14 cellular contexts compared by ENCODE assay signal in the genomic region with DNA sequence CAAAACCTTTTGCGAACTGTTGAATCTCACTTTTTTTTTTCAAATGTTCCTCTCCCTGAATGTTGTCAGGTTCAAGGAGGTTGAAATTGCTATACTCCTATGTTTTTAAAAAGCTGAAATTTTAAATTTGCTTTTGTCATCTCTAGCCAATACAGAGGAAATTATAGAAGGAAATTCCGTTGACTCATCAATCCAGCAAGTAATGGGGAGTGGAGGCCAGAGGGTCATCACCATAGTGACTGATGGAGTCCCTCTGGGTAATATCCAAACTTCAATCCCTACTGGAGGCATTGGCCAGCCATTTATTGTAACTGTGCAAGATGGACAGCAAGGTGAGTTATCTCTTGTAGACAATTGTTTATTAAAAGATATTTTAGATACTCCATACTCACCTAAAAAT. TPM values are rescaled to one million over a fixed set of nuclear protein-coding genes. Genes with fewer than 3 reads are reported as not detected.
DNase-seq lines count a peak whose midpoint lies in the region; ATAC-seq, FAIRE-seq and TF ChIP-seq lines count a peak whose summit lies in the region.
"Had no signal": no experiment of that assay in that cellular context is flagged by ENCODE, and none has a peak within 500 bp of the region (broad histone marks: within the 10 kb centered on the region; RNA-seq: fewer than 3 reads in every experiment).

No MANE protein-coding gene starts in this region.

- TF ChIP-seq POLR2A in IMR-90 (IDR thresholded peaks at IDR 0.05; ENCODE audit: low read depth, low read length): no peak

- H3K4ac ChIP-seq in IMR-90 (ENCODE audit: low read depth, low read length): no peak overlapping the region

- H2BK120ac ChIP-seq in IMR-90 (ENCODE audit: low read depth, low read length): no peak overlapping the region

- DNase-seq in Daoy (ENCODE audit: low read depth) (peak; percentile 52), IMR-90 (peak; percentile 68), bronchial epithelial cell (ENCODE audit: low read depth) (peak; percentile 61), left kidney (ENCODE audit: low read depth, low spot score) (peak; percentile 9), activated gamma-delta T cell treated with Interleukin-2 at 50 U/mL for 16 hours (no peak), MV-4-11 (lab: John Stamatoyannopoulos, UW) (no peak)
- no peak for DNase-seq in stimulated activated naive CD4-positive, alpha-beta T cell treated with Interleukin-2 at 50 U/mL for 16 hours (lab: John Stamatoyannopoulos, UW)
- no peak for DNase-seq in activated naive CD4-positive, alpha-beta T cell treated with anti-CD3 and anti-CD28 coated beads, Interleukin-2, amount 50 U/mL, for 16 hours
- DNase-seq: activated gamma-delta T cell; DMS153; effector memory CD8-positive, alpha-beta T cell; kidney glomerular epithelial cell; NCI-H345 had no signal

- no peak overlapping the region for H2AK5ac ChIP-seq in IMR-90 (ENCODE audit: low read depth, low read length)

- H2AFZ ChIP-seq in IMR-90 (replicated peaks; ENCODE audit: low read length, poor library complexity): no peak overlapping the region

- no peaks in the 10 kb centered on the region for H3K9me1 ChIP-seq in IMR-90 (ENCODE audit: insufficient read depth, low read length)

- H3K23ac ChIP-seq in IMR-90 (ENCODE audit: low read depth, low read length): no peak overlapping the region

- H3K4me1 ChIP-seq in IMR-90 (ENCODE audit: control insufficient read depth, insufficient read depth, low read length): no peaks in the 10 kb centered on the region
- H3K4me1 ChIP-seq: BLaER1 had no signal

- CTCF ChIA-PET in IMR-90 (lab: Yijun Ruan, JAX): no interaction called here

- WGBS in IMR-90 (ENCODE audit: extremely low coverage in 2 of 2, insufficient read length in 1 of 2), 2 experiments: no CpG with 5 or more reads among the region's 2 CpGs

- H3K36me3 ChIP-seq in IMR-90 (ENCODE audit: control insufficient read depth, insufficient read depth, low read length) (0 out of 2 replicates have a peak, but pooled peaks cover 1% of the 10 kb centered on the region), bronchial epithelial cell (ENCODE audit: control insufficient read depth, insufficient read depth, low read length) (peaks cover 2% of the 10 kb centered on the region)

- H2BK5ac ChIP-seq in IMR-90 (ENCODE audit: low read depth, low read length, poor library complexity, severe bottlenecking): no peak overlapping the region

- no peaks in the 10 kb centered on the region for H3K9me3 ChIP-seq in IMR-90 (ENCODE audit: control insufficient read depth, insufficient read depth, low read length)
- H3K9me3 ChIP-seq: BLaER1 had no signal

- no peak overlapping the region for H4K91ac ChIP-seq in IMR-90 (ENCODE audit: insufficient read depth, low read depth, low read length)

- H4K20me1 ChIP-seq in IMR-90 (ENCODE audit: insufficient read depth, low read length): no peaks in the 10 kb centered on the region
- H4K20me1 ChIP-seq: BLaER1 had no signal

- TF ChIP-seq CTCF in IMR-90 (conservative IDR thresholded peaks at IDR 0.05; ENCODE audit: low read depth, low read length) (no peak), bronchial epithelial cell (IDR thresholded peaks at IDR 0.05; ENCODE audit: insufficient read depth, low read length, severe bottlenecking) (no peak)

- ATAC-seq in IMR-90 (ENCODE audit: low read depth): peak; percentile 71; the same call in 1 of the 2 replicates
- ATAC-seq: effector memory CD8-positive, alpha-beta T cell had no signal

- intact Hi-C loops in IMR-90 (cut with micrococcal nuclease): loop anchor here (10.0 kb wide), 1 partner anchor 148 kb away; a partner anchor contains a TSS

- POLR2A ChIA-PET in IMR-90 (lab: Charles Lee; ENCODE audit: unreplicated experiment): no interaction called here

- no peak overlapping the region; the same call in 1 of the 2 replicates for H3K56ac ChIP-seq in IMR-90 (ENCODE audit: extremely low read depth, insufficient read depth, low read length)

- H3K9ac ChIP-seq in IMR-90 (ENCODE audit: low read depth, low read length): no peak overlapping the region
- H3K9ac ChIP-seq: BLaER1 had no signal

- no peaks in the 10 kb centered on the region for H3K79me1 ChIP-seq in IMR-90 (ENCODE audit: low read depth in 1 of 2, low read length in 2 of 2)

- in situ Hi-C loops in IMR-90 (cut with MboI; ENCODE audit: low sequenced_read_pairs): no loop called here

- H2BK20ac ChIP-seq in IMR-90 (ENCODE audit: low read depth, low read length): no peak overlapping the region

- H3K14ac ChIP-seq in IMR-90 (replicated peaks; ENCODE audit: low read depth, low read length): no peak overlapping the region

- H2AK9ac ChIP-seq in IMR-90 (replicated peaks; ENCODE audit: low read depth, low read length, poor library complexity): no peak overlapping the region

- no peak for FAIRE-seq in bronchial epithelial cell (lab: Jason Lieb, UNC)

- H3K27ac ChIP-seq in IMR-90 (ENCODE audit: insufficient read depth, low read length): no peak overlapping the region
- H3K27ac ChIP-seq: BLaER1 had no signal

- H3K18ac ChIP-seq in IMR-90 (ENCODE audit: low read depth, low read length): no peak overlapping the region

- BruUV-seq in IMR-90 (replicated peaks; lab: Mats Ljungman, UMichigan): no TSS peak

- H3K4me3 ChIP-seq in IMR-90 (ENCODE audit: insufficient read depth, low read depth, low read length) (no peak overlapping the region), bronchial epithelial cell (ENCODE audit: low read depth, low read length) (no peak overlapping the region)
- H3K4me3 ChIP-seq: BLaER1 had no signal

- TF ChIP-seq RAD21 in IMR-90 (IDR thresholded peaks at IDR 0.05; ENCODE audit: low read length): no peak

- dilution Hi-C loops in IMR-90 (cut with HindIII; ENCODE audit: low sequenced_read_pairs, unreplicated experiment): no loop called here

- no peak overlapping the region for H4K5ac ChIP-seq in IMR-90 (ENCODE audit: low read depth, low read length)

- no peak overlapping the region for H4K8ac ChIP-seq in IMR-90 (ENCODE audit: low read depth in 2 of 2, low read length in 2 of 2)

- H2BK15ac ChIP-seq in IMR-90 (ENCODE audit: low read depth, low read length): no peak overlapping the region

- no peaks in the 10 kb centered on the region for H3K27me3 ChIP-seq in IMR-90 (ENCODE audit: control insufficient read depth, insufficient read depth, low read length)
- H3K27me3 ChIP-seq in bronchial epithelial cell (ENCODE audit: control insufficient read depth, insufficient read depth, low read length): no peaks in the 10 kb centered on the region
- H3K27me3 ChIP-seq: BLaER1 had no signal

- no peak overlapping the region for H3K4me2 ChIP-seq in IMR-90 (ENCODE audit: low read depth, low read length)
- H3K4me2 ChIP-seq: BLaER1 had no signal

TF ChIP-seq in IMR-90, 13 proteins besides CTCF, POLR2A, EP300 and RAD21:
- TF ChIP-seq MAFK (IDR thresholded peaks at IDR 0.05; ENCODE audit: low read depth, low read length): peak; percentile 42
- TF ChIP-seq MXI1 (IDR thresholded peaks at IDR 0.05; ENCODE audit: borderline replicate concordance, low read depth, low read length): no peak
- no peak for TF ChIP-seq MAZ (IDR thresholded peaks at IDR 0.05; ENCODE audit: borderline replicate concordance, low read depth, low read length)
- TF ChIP-seq CEBPB (IDR thresholded peaks at IDR 0.05; ENCODE audit: low read depth, low read length): no peak

RNA-seq across cellular contexts. Expression of a gene that starts 36.3 kb away (rescaled TPM):
- 3.5 and 4.5 TPM in 2 replicates for total RNA-seq in Daoy (2014; rRNA removed; shearing (Covaris generic))
- total RNA-seq in IMR-90 (2012; rRNA removed) (11.9 and 12.9 TPM in 2 replicates), bronchial epithelial cell (10.8 and 19.3 TPM in 2 replicates)
- polyA plus RNA-seq in IMR-90 (2012; rRNA removed): 6.0 and 7.5 TPM in 2 replicates
- polyA plus RNA-seq in IMR-90 (2012; cell fraction: cytosol; rRNA removed): 2.5 and 3.1 TPM in 2 replicates
- 7.2 and 16.4 TPM in 2 replicates for polyA plus RNA-seq in IMR-90 (2012; cell fraction: nucleus; rRNA removed; ENCODE audit: low replicate concordance)

RNA-seq across cellular contexts. Expression of a gene that starts 39.5 kb away (rescaled TPM):
- total RNA-seq in Daoy (2014; rRNA removed; shearing (Covaris generic)): 0.40 TPM in 1 of 2 replicates, not detected in the other
- total RNA-seq in IMR-90 (2012; rRNA removed): 0.36 and 0.56 TPM in 2 replicates
- 2.0 and 2.6 TPM in 2 replicates for polyA plus RNA-seq in IMR-90 (2012; rRNA removed)
- polyA plus RNA-seq in IMR-90 (2012; cell fraction: cytosol; rRNA removed): 1.6 and 17.4 TPM in 2 replicates
- polyA plus RNA-seq in IMR-90 (2012; cell fraction: nucleus; rRNA removed; ENCODE audit: low replicate concordance): 16.8 and 119 TPM in 2 replicates
- total RNA-seq in bronchial epithelial cell: 0.38 and 0.53 TPM in 2 replicates

RNA-seq across cellular contexts. Expression of a gene that starts 46.7 kb away (rescaled TPM):
- 48.4 and 52.7 TPM in 2 replicates for total RNA-seq in Daoy (2014; rRNA removed; shearing (Covaris generic))
- total RNA-seq in IMR-90 (2012; rRNA removed): 3.6 and 5.3 TPM in 2 replicates
- 16.6 and 17.5 TPM in 2 replicates for polyA plus RNA-seq in IMR-90 (2012; rRNA removed)
- 4.6 and 11.0 TPM in 2 replicates for polyA plus RNA-seq in IMR-90 (2012; cell fraction: cytosol; rRNA removed)
- polyA plus RNA-seq in IMR-90 (2012; cell fraction: nucleus; rRNA removed; ENCODE audit: low replicate concordance): 2.1 and 6.3 TPM in 2 replicates
- 0.79 and 4.4 TPM in 2 replicates for total RNA-seq in bronchial epithelial cell

RNA-seq across cellular contexts. Expression of a gene that starts 47.5 kb away (rescaled TPM):
- 48.8 and 55.1 TPM in 2 replicates for total RNA-seq in Daoy (2014; rRNA removed; shearing (Covaris generic))
- 47.0 and 48.6 TPM in 2 replicates for total RNA-seq in IMR-90 (2012; rRNA removed)
- 47.4 and 58.5 TPM in 2 replicates for polyA plus RNA-seq in IMR-90 (2012; rRNA removed)
- polyA plus RNA-seq in IMR-90 (2012; cell fraction: cytosol; rRNA removed): 14.4 and 21.6 TPM in 2 replicates
- 77.9 and 307 TPM in 2 replicates for polyA plus RNA-seq in IMR-90 (2012; cell fraction: nucleus; rRNA removed; ENCODE audit: low replicate concordance)
- 81.6 and 125 TPM in 2 replicates for total RNA-seq in bronchial epithelial cell

RNA-seq across cellular contexts. Expression of a gene that starts 49.6 kb away (rescaled TPM):
- total RNA-seq in Daoy (2014; rRNA removed; shearing (Covaris generic)): not detected in 2 replicates
- total RNA-seq in IMR-90 (2012; rRNA removed) (not detected in 2 replicates), bronchial epithelial cell (not detected in 2 replicates)
- not detected in 2 replicates for polyA plus RNA-seq in IMR-90 (2012; rRNA removed)
- polyA plus RNA-seq in IMR-90 (2012; cell fraction: cytosol; rRNA removed): not detected in 2 replicates
- not detected in 2 replicates for polyA plus RNA-seq in IMR-90 (2012; cell fraction: nucleus; rRNA removed; ENCODE audit: low replicate concordance)

Comparison
In these comparisons a context has a peak if more than half of its experiments do, and no peak if none do; other contexts are left out.
1. DNase-seq: peak in Daoy (single experiment), IMR-90 (single experiment), bronchial epithelial cell (single experiment) and left kidney (single experiment); none in activated gamma-delta T cell treated with Interleukin-2 at 50 U/mL for 16 hours (single experiment), stimulated activated naive CD4-positive, alpha-beta T cell treated with Interleukin-2 at 50 U/mL for 16 hours (single experiment), activated naive CD4-positive, alpha-beta T cell treated with anti-CD3 and anti-CD28 coated beads, Interleukin-2, amount 50 U/mL, for 16 hours (single experiment) and MV-4-11 (single experiment).